In genomic region chr12:107485731-107486130, GRCh38 we compare ENCODE assay signal across 19 cellular contexts.
"Had no signal": no experiment of that assay in that cellular context is flagged by ENCODE, and none has a peak within 500 bp of the region (broad histone marks: within the 10 kb centered on the region; RNA-seq: fewer than 3 reads in every experiment).

No MANE protein-coding gene starts in this region.

- H3K27me3 ChIP-seq: ovary, tibial nerve, uterus had no signal

- H3K27me3 Mint-ChIP-seq: activated CD4-positive, alpha-beta memory T cell treated with anti-CD3 and anti-CD28 coated beads for 36 hours; activated CD4-positive, alpha-beta T cell treated with anti-CD3 and anti-CD28 coated beads for 36 hours; T-helper 17 cell had no signal

- DNase-seq: activated CD4-positive, alpha-beta memory T cell treated with anti-CD3 and anti-CD28 coated beads for 36 hours; activated CD4-positive, alpha-beta T cell treated with anti-CD3 and anti-CD28 coated beads for 36 hours; activated CD8-positive, alpha-beta memory T cell treated with anti-CD3 and anti-CD28 coated beads, Interleukin-2, amount 10 ng/mL, durations not matched to agents 7 days and 5 days; activated naive CD4-positive, alpha-beta T cell treated with anti-CD3 and anti-CD28 coated beads, Interleukin-2, amount 10 ng/mL, durations not matched to agents 7 days and 5 days; activated T-cell treated with anti-CD3 and anti-CD28 coated beads, Interleukin-2, amount 50 U/mL, for 1 hour; amniotic stem cell; caudate nucleus; cortex of kidney; effector CD4-positive, alpha-beta T cell; foreskin keratinocyte; lower lobe of right lung; ovary; stimulated activated CD4-positive, alpha-beta T cell treated with anti-CD3 and anti-CD28 coated beads, Interleukin-2, amount 100 ng/mL, for 48 hours; T-helper 17 cell; uterus had no signal

- H3K9me3 ChIP-seq: esophagus muscularis mucosa, lower lobe of right lung, ovary, tibial nerve, uterus had no signal

- H3K4me1 ChIP-seq: esophagus muscularis mucosa, foreskin keratinocyte, tibial nerve, uterus had no signal

- H3K4me3 ChIP-seq: esophagus muscularis mucosa, lower lobe of right lung, ovary, tibial nerve, uterus had no signal

- H3K27ac ChIP-seq: esophagus muscularis mucosa, foreskin keratinocyte, lower lobe of right lung, ovary, tibial nerve, uterus had no signal

- H3K4me3 Mint-ChIP-seq: activated CD4-positive, alpha-beta memory T cell treated with anti-CD3 and anti-CD28 coated beads for 36 hours; activated CD4-positive, alpha-beta T cell treated with anti-CD3 and anti-CD28 coated beads for 36 hours; activated CD8-positive, alpha-beta memory T cell treated with anti-CD3 and anti-CD28 coated beads, Interleukin-2, amount 10 ng/mL, durations not matched to agents 7 days and 5 days; activated naive CD4-positive, alpha-beta T cell treated with anti-CD3 and anti-CD28 coated beads, Interleukin-2, amount 10 ng/mL, durations not matched to agents 7 days and 5 days; stimulated activated memory B cell treated with anti-CD40 and anti-IgM and Interleukin-4, amounts not matched to agents 10 μg/mL and 1 μg/mL and 100 μg/mL, for 72 hours; T-helper 17 cell had no signal

- H3K36me3 Mint-ChIP-seq: activated CD4-positive, alpha-beta memory T cell treated with anti-CD3 and anti-CD28 coated beads for 36 hours; activated CD8-positive, alpha-beta memory T cell treated with anti-CD3 and anti-CD28 coated beads, Interleukin-2, amount 10 ng/mL, durations not matched to agents 7 days and 5 days; activated naive CD4-positive, alpha-beta T cell treated with anti-CD3 and anti-CD28 coated beads, Interleukin-2, amount 10 ng/mL, durations not matched to agents 7 days and 5 days; stimulated activated memory B cell treated with anti-CD40 and anti-IgM and Interleukin-4, amounts not matched to agents 10 μg/mL and 1 μg/mL and 100 μg/mL, for 72 hours had no signal

- H3K36me3 ChIP-seq: esophagus muscularis mucosa, lower lobe of right lung, ovary, tibial nerve, uterus had no signal

- H3K27ac Mint-ChIP-seq: activated CD4-positive, alpha-beta memory T cell treated with anti-CD3 and anti-CD28 coated beads for 36 hours; activated CD4-positive, alpha-beta T cell treated with anti-CD3 and anti-CD28 coated beads for 36 hours; activated CD8-positive, alpha-beta memory T cell treated with anti-CD3 and anti-CD28 coated beads, Interleukin-2, amount 10 ng/mL, durations not matched to agents 7 days and 5 days; activated naive CD4-positive, alpha-beta T cell treated with anti-CD3 and anti-CD28 coated beads, Interleukin-2, amount 10 ng/mL, durations not matched to agents 7 days and 5 days; activated T-helper 2 cell treated with anti-CD3 and anti-CD28 coated beads, Interferon-gamma antibody, Interleukin-2, Interleukin-4, amounts not matched to agents 10 μg/mL and 5 μg/mL and 100 μg/mL, durations not matched to agents 14 hours and 24 hours and 36 hours; stimulated activated memory B cell treated with anti-CD40 and anti-IgM and Interleukin-4, amounts not matched to agents 10 μg/mL and 1 μg/mL and 100 μg/mL, for 72 hours; T-helper 17 cell had no signal

- H3K4me1 Mint-ChIP-seq: activated CD8-positive, alpha-beta memory T cell treated with anti-CD3 and anti-CD28 coated beads, Interleukin-2, amount 10 ng/mL, durations not matched to agents 7 days and 5 days; stimulated activated memory B cell treated with anti-CD40 and anti-IgM and Interleukin-4, amounts not matched to agents 10 μg/mL and 1 μg/mL and 100 μg/mL, for 72 hours had no signal

- H3K9me3 Mint-ChIP-seq: activated CD4-positive, alpha-beta memory T cell treated with anti-CD3 and anti-CD28 coated beads for 36 hours; activated naive CD4-positive, alpha-beta T cell treated with anti-CD3 and anti-CD28 coated beads, Interleukin-2, amount 10 ng/mL, durations not matched to agents 7 days and 5 days; activated T-helper 2 cell treated with anti-CD3 and anti-CD28 coated beads, Interferon-gamma antibody, Interleukin-2, Interleukin-4, amounts not matched to agents 10 μg/mL and 5 μg/mL and 100 μg/mL, durations not matched to agents 14 hours and 24 hours and 36 hours; stimulated activated memory B cell treated with anti-CD40 and anti-IgM and Interleukin-4, amounts not matched to agents 10 μg/mL and 1 μg/mL and 100 μg/mL, for 72 hours had no signal
